9 cellular contexts compared by ENCODE assay signal in genomic region chr4:21512351-21512750, GRCh38.
DNase-seq lines count a peak whose midpoint lies in the region; ATAC-seq and TF ChIP-seq lines count a peak whose summit lies in the region.
"Had no signal": no experiment of that assay in that cellular context is flagged by ENCODE, and none has a peak within 500 bp of the region (broad histone marks: within the 10 kb centered on the region; RNA-seq: fewer than 3 reads in every experiment).

No MANE protein-coding gene starts in this region.

- dilution Hi-C loops in mammary epithelial cell (cut with HindIII; ENCODE audit: low sequenced_read_pairs), result no loop called here

- no peaks in the 10 kb centered on the region for H3K27me3 Mint-ChIP-seq in CD8-positive, alpha-beta memory T cell
- H3K27me3 Mint-ChIP-seq: IgD-negative memory B cell had no signal

- no peaks in the 10 kb centered on the region for H3K9me3 ChIP-seq in mammary epithelial cell (replicated peaks; ENCODE audit: insufficient read depth, low read length)
- H3K9me3 ChIP-seq in CD8-positive, alpha-beta memory T cell (ENCODE audit: low read length), result no peaks in the 10 kb centered on the region

- BruUV-seq in mammary epithelial cell (replicated peaks; lab: Mats Ljungman, UMichigan), result no TSS peak

- intact Hi-C loops in mammary epithelial cell (cut with micrococcal nuclease), result loop anchor here (1.0 kb wide), 1 partner anchor 256 kb away; no protein-coding TSS in a partner anchor

- CTCF ChIA-PET in mammary epithelial cell (lab: Charles Lee; ENCODE audit: low non-redundant PET), result no interaction called here
- CTCF ChIA-PET in CD8-positive, alpha-beta memory T cell (lab: Charles Lee), result no interaction called here

- TF ChIP-seq CTCF in GM12865 (IDR thresholded peaks at IDR 0.05; ENCODE audit: insufficient read depth, low read depth, low read length, missing control alignments) (peak; percentile 11), mammary epithelial cell (conservative IDR thresholded peaks at IDR 0.05 in 1 of 2, IDR thresholded peaks at IDR 0.05 in 1 of 2; ENCODE audit: extremely low read depth in 1 of 2, insufficient read depth in 1 of 2, low read depth in 1 of 2, low read length in 2 of 2) (peak; percentile 37 to 57)

- no peak overlapping the region for H2AFZ ChIP-seq in mammary epithelial cell (ENCODE audit: low read depth, low read length)

- no peak for ATAC-seq in stimulated activated effector memory CD8-positive, alpha-beta T cell treated with anti-CD3 and anti-CD28 coated beads, Interleukin-12 subunit alpha, Interleukin-12 subunit beta, amount 100 ng/mL, for 72 hours
- no peak for ATAC-seq in GM18861 (IDR thresholded peaks at IDR 0.05; ENCODE audit: unreplicated experiment)

- no peak overlapping the region for H3K27ac ChIP-seq in mammary epithelial cell (ENCODE audit: insufficient read depth, low read depth, low read length)
- no peak overlapping the region for H3K27ac ChIP-seq in CD8-positive, alpha-beta memory T cell (ENCODE audit: low read depth, low read length)

- H3K4me3 ChIP-seq in GM12865 (ENCODE audit: low read depth, low read length) (no peak overlapping the region), mammary epithelial cell (replicated peaks in 1 of 3; ENCODE audit: insufficient read depth in 1 of 3, low read depth in 2 of 3, low read length in 3 of 3) (no peak overlapping the region)
- H3K4me3 ChIP-seq in CD8-positive, alpha-beta memory T cell (ENCODE audit: low read length), result no peak overlapping the region

- H4K20me1 ChIP-seq in mammary epithelial cell (ENCODE audit: insufficient read depth, low read length), result no peaks in the 10 kb centered on the region

- H3K4me1 Mint-ChIP-seq in stimulated activated effector memory CD8-positive, alpha-beta T cell treated with anti-CD3 and anti-CD28 coated beads, Interleukin-12 subunit alpha, Interleukin-12 subunit beta, amount 100 ng/mL, for 72 hours, result no peaks in the 10 kb centered on the region
- no peaks in the 10 kb centered on the region for H3K4me1 Mint-ChIP-seq in CD8-positive, alpha-beta memory T cell
- H3K4me1 Mint-ChIP-seq: IgD-negative memory B cell had no signal

- H3K27ac Mint-ChIP-seq in stimulated activated effector memory CD8-positive, alpha-beta T cell treated with anti-CD3 and anti-CD28 coated beads, Interleukin-12 subunit alpha, Interleukin-12 subunit beta, amount 100 ng/mL, for 72 hours, result no peak overlapping the region
- no peak overlapping the region for H3K27ac Mint-ChIP-seq in CD8-positive, alpha-beta memory T cell
- H3K27ac Mint-ChIP-seq: IgD-negative memory B cell had no signal

- H3K79me2 ChIP-seq in mammary epithelial cell (ENCODE audit: insufficient read depth, low read length), result no peaks in the 10 kb centered on the region

- POLR2A ChIA-PET in CD8-positive, alpha-beta memory T cell (lab: Charles Lee), result no interaction called here

- in situ Hi-C loops in mammary epithelial cell (cut with MboI; ENCODE audit: low sequenced_read_pairs in 2 of 2), result no loop called here

- peaks cover 9% of the 10 kb centered on the region for H3K27me3 ChIP-seq in mammary epithelial cell (ENCODE audit: insufficient read depth, low read length)
- no peaks in the 10 kb centered on the region for H3K27me3 ChIP-seq in CD8-positive, alpha-beta memory T cell (ENCODE audit: insufficient read depth, low read length, poor library complexity, severe bottlenecking)

- no peak overlapping the region for H3K4me3 Mint-ChIP-seq in stimulated activated effector memory CD8-positive, alpha-beta T cell treated with anti-CD3 and anti-CD28 coated beads, Interleukin-12 subunit alpha, Interleukin-12 subunit beta, amount 100 ng/mL, for 72 hours
- no peak overlapping the region for H3K4me3 Mint-ChIP-seq in CD8-positive, alpha-beta memory T cell
- H3K4me3 Mint-ChIP-seq: IgD-negative memory B cell had no signal

- no peak overlapping the region for H3K4me2 ChIP-seq in mammary epithelial cell (ENCODE audit: insufficient read depth, low read depth, low read length)

- peaks cover 7% of the 10 kb centered on the region for H3K9me3 Mint-ChIP-seq in stimulated activated effector memory CD8-positive, alpha-beta T cell treated with anti-CD3 and anti-CD28 coated beads, Interleukin-12 subunit alpha, Interleukin-12 subunit beta, amount 100 ng/mL, for 72 hours
- peaks cover 0 to 3% (median 2%) of the 10 kb centered on the region in 5 donors for H3K9me3 Mint-ChIP-seq in CD8-positive, alpha-beta memory T cell

- 100% methylated on average over 1 of the region's 1 CpG for WGBS in mammary epithelial cell (ENCODE audit: low coverage, missing lambda C conversion rate)

- no peaks in the 10 kb centered on the region for H3K4me1 ChIP-seq in mammary epithelial cell (ENCODE audit: insufficient read depth, low read length)
- H3K4me1 ChIP-seq in CD8-positive, alpha-beta memory T cell (ENCODE audit: insufficient read depth, low read length), result no peaks in the 10 kb centered on the region

- H3K36me3 Mint-ChIP-seq in stimulated activated effector memory CD8-positive, alpha-beta T cell treated with anti-CD3 and anti-CD28 coated beads, Interleukin-12 subunit alpha, Interleukin-12 subunit beta, amount 100 ng/mL, for 72 hours, result no peaks in the 10 kb centered on the region
- H3K36me3 Mint-ChIP-seq in CD8-positive, alpha-beta memory T cell, result no peaks in the 10 kb centered on the region
- H3K36me3 Mint-ChIP-seq: IgD-negative memory B cell had no signal

- DNase-seq in GM12865 (ENCODE audit: low read depth) (peak; percentile 18), NCI-H2227 (lab: John Stamatoyannopoulos, UW; ENCODE audit: unreplicated experiment) (peak; percentile 56), mammary epithelial cell (peak; percentile 32), midbrain (lab: John Stamatoyannopoulos, UW) (peak; percentile 55), DMS153 treated with DMSO at 0.1 percent for 48 hours (lab: John Stamatoyannopoulos, UW; ENCODE audit: unreplicated experiment) (no peak)
- DNase-seq in stimulated activated effector memory CD8-positive, alpha-beta T cell treated with anti-CD3 and anti-CD28 coated beads, Interleukin-12 subunit alpha, Interleukin-12 subunit beta, amount 100 ng/mL, for 72 hours (ENCODE audit: low spot score in 2 of 2), result no peak
- DNase-seq in CD8-positive, alpha-beta memory T cell, result no peak

- H3K36me3 ChIP-seq in mammary epithelial cell (ENCODE audit: insufficient read depth, low read length), result no peaks in the 10 kb centered on the region
- H3K36me3 ChIP-seq in CD8-positive, alpha-beta memory T cell (ENCODE audit: insufficient read depth, low read length), result no peaks in the 10 kb centered on the region

- H3K9ac ChIP-seq in mammary epithelial cell (ENCODE audit: insufficient read depth, low read length), result no peak overlapping the region

Comparison
In these comparisons a context has a peak if more than half of its experiments do, and no peak if none do; other contexts are left out.
1. DNase-seq: peak in GM12865 (single experiment), NCI-H2227 (single experiment), mammary epithelial cell (single experiment) and midbrain (single experiment); none in stimulated activated effector memory CD8-positive, alpha-beta T cell treated with anti-CD3 and anti-CD28 coated beads, Interleukin-12 subunit alpha, Interleukin-12 subunit beta, amount 100 ng/mL, for 72 hours (0 of 2), CD8-positive, alpha-beta memory T cell (0 of 5) and DMS153 treated with DMSO at 0.1 percent for 48 hours (single experiment).